In genomic region chr15:25406846-25407245, GRCh38 we compare ENCODE assay signal across 1 cellular context.
TF ChIP-seq lines count a peak whose summit lies in the region.

No MANE protein-coding gene starts in this region.

TF ChIP-seq in GM23338, 12 proteins besides CTCF, POLR2A, EP300 and RAD21:
- TF ChIP-seq ZNF331 (CRISPR knock-in tag; IDR thresholded peaks at IDR 0.05; ENCODE audit: low read depth) (no peak), STAT1 (IDR thresholded peaks at IDR 0.05; ENCODE audit: unreplicated experiment) (no peak), ZNF114 (CRISPR knock-in tag; IDR thresholded peaks at IDR 0.05) (no peak), JUNB (IDR thresholded peaks at IDR 0.05; ENCODE audit: unreplicated experiment) (no peak)
- TF ChIP-seq, protein P1, sequence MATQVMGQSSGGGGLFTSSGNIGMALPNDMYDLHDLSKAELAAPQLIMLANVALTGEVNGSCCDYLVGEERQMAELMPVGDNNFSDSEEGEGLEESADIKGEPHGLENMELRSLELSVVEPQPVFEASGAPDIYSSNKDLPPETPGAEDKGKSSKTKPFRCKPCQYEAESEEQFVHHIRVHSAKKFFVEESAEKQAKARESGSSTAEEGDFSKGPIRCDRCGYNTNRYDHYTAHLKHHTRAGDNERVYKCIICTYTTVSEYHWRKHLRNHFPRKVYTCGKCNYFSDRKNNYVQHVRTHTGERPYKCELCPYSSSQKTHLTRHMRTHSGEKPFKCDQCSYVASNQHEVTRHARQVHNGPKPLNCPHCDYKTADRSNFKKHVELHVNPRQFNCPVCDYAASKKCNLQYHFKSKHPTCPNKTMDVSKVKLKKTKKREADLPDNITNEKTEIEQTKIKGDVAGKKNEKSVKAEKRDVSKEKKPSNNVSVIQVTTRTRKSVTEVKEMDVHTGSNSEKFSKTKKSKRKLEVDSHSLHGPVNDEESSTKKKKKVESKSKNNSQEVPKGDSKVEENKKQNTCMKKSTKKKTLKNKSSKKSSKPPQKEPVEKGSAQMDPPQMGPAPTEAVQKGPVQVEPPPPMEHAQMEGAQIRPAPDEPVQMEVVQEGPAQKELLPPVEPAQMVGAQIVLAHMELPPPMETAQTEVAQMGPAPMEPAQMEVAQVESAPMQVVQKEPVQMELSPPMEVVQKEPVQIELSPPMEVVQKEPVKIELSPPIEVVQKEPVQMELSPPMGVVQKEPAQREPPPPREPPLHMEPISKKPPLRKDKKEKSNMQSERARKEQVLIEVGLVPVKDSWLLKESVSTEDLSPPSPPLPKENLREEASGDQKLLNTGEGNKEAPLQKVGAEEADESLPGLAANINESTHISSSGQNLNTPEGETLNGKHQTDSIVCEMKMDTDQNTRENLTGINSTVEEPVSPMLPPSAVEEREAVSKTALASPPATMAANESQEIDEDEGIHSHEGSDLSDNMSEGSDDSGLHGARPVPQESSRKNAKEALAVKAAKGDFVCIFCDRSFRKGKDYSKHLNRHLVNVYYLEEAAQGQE (IDR thresholded peaks at IDR 0.05; ENCODE audit: unreplicated experiment) = no peak
